Comparison of ENCODE assay signal across 16 cellular contexts in genomic region chr9:94174164-94174563, GRCh38.
DNase-seq lines count a peak whose midpoint lies in the region; ATAC-seq and TF ChIP-seq lines count a peak whose summit lies in the region.
"Had no signal": no experiment of that assay in that cellular context is flagged by ENCODE, and none has a peak within 500 bp of the region (broad histone marks: within the 10 kb centered on the region; RNA-seq: fewer than 3 reads in every experiment).

No MANE protein-coding gene starts in this region.

- H2BK15ac ChIP-seq in IMR-90 (ENCODE audit: low read depth, low read length): no peak overlapping the region

- no peak overlapping the region for H3K14ac ChIP-seq in IMR-90 (replicated peaks; ENCODE audit: low read depth, low read length)
- no peak overlapping the region for H3K14ac ChIP-seq in trophoblast cell (ENCODE audit: low read length)

- no peak overlapping the region for H2BK5ac ChIP-seq in IMR-90 (ENCODE audit: low read depth, low read length, poor library complexity, severe bottlenecking)
- H2BK5ac ChIP-seq in trophoblast cell (ENCODE audit: low read depth, low read length, poor library complexity): no peak overlapping the region

- BruUV-seq in IMR-90 (replicated peaks; lab: Mats Ljungman, UMichigan): no TSS peak

- H3K4ac ChIP-seq in IMR-90 (ENCODE audit: low read depth, low read length) (no peak overlapping the region), trophoblast cell (ENCODE audit: low read depth, low read length) (peak overlapping the region; percentile 0)

- intact Hi-C loops in activated CD8-positive, alpha-beta T cell treated with anti-CD3 and anti-CD28 coated beads for 36 hours (cut with micrococcal nuclease): no loop called here
- intact Hi-C loops in IMR-90 (cut with micrococcal nuclease): no loop called here

- no peak for TF ChIP-seq RAD21 in IMR-90 (IDR thresholded peaks at IDR 0.05; ENCODE audit: low read length)

- H3K79me1 ChIP-seq in IMR-90 (ENCODE audit: low read depth in 1 of 2, low read length in 2 of 2): peaks cover 6 to 40% of the 10 kb centered on the region in 2 experiments; a peak in 3 of 4 replicates
- no peaks in the 10 kb centered on the region for H3K79me1 ChIP-seq in trophoblast cell (ENCODE audit: low read length)

- no peak for DNase-seq in activated CD8-positive, alpha-beta T cell treated with anti-CD3 and anti-CD28 coated beads for 36 hours
- no peak for DNase-seq in activated CD8-positive, alpha-beta T cell treated with anti-CD3 and anti-CD28 coated beads, Interleukin-2, amount 10 ng/mL, durations not matched to agents 7 days and 5 days
- DNase-seq in IMR-90 (no peak), trophoblast cell (no peak)
- no peak for DNase-seq in activated naive CD8-positive, alpha-beta T cell treated with anti-CD3 and anti-CD28 coated beads, Interleukin-2, amount 50 U/mL, for 24 hours
- DNase-seq in stimulated activated CD4-positive, alpha-beta T cell treated with anti-CD3 and anti-CD28 coated beads, Interleukin-4, amount 100 ng/mL, for 24 hours: no peak
- DNase-seq: activated CD4-positive, alpha-beta T cell treated with anti-CD3 and anti-CD28 coated beads for 4 hours; activated naive CD4-positive, alpha-beta T cell; cortex of kidney; DMS 273 treated with DMSO at 0.1 percent for 48 hours; NCI-H1092; NCI-H446 treated with DMSO at 0.1 percent for 48 hours; upper lobe of left lung had no signal

- CTCF ChIA-PET in activated CD8-positive, alpha-beta T cell treated with anti-CD3 and anti-CD28 coated beads for 36 hours (lab: Charles Lee): interaction anchor here (1.2 kb wide), 2 partner anchors 15 to 108 kb away, joined by 3 to 5 read pairs; no protein-coding TSS in a partner anchor
- CTCF ChIA-PET in activated CD8-positive, alpha-beta T cell treated with anti-CD3 and anti-CD28 coated beads, Interleukin-2, amount 10 ng/mL, durations not matched to agents 7 days and 5 days (lab: Charles Lee): interaction anchor here (0.9 to 1.6 kb wide), 3 partner anchors 13 to 109 kb away, joined by 3 to 4 read pairs (median 4); no protein-coding TSS in a partner anchor
- CTCF ChIA-PET in IMR-90 (lab: Yijun Ruan, JAX): no interaction called here

- H4K5ac ChIP-seq in IMR-90 (ENCODE audit: low read depth, low read length): no peak overlapping the region

- peaks cover 13% of the 10 kb centered on the region; the same call in 1 of the 2 replicates for H3K9me1 ChIP-seq in IMR-90 (ENCODE audit: insufficient read depth, low read length)

- H3K27ac ChIP-seq in IMR-90 (ENCODE audit: insufficient read depth, low read length) (peak overlapping the region; percentile 32; the same call in 1 of the 2 replicates), trophoblast cell (ENCODE audit: low read depth, low read length) (no peak overlapping the region)

- H3K4me2 ChIP-seq in IMR-90 (ENCODE audit: low read depth, low read length) (no peak overlapping the region), trophoblast cell (ENCODE audit: low read length) (no peak overlapping the region)

- WGBS in IMR-90 (ENCODE audit: extremely low coverage in 2 of 2, insufficient read length in 1 of 2), 2 experiments: no CpG with 5 or more reads among the region's 1 CpG
- no CpG with 5 or more reads among the region's 1 CpG for WGBS in trophoblast cell (ENCODE audit: extremely low coverage, insufficient coverage, insufficient read length)

- H3K27ac Mint-ChIP-seq in activated CD8-positive, alpha-beta T cell treated with anti-CD3 and anti-CD28 coated beads for 36 hours: peak overlapping the region; percentile 88
- no peak overlapping the region for H3K27ac Mint-ChIP-seq in activated CD8-positive, alpha-beta T cell treated with anti-CD3 and anti-CD28 coated beads, Interleukin-2, amount 10 ng/mL, durations not matched to agents 7 days and 5 days
- H3K27ac Mint-ChIP-seq in activated naive CD8-positive, alpha-beta T cell treated with anti-CD3 and anti-CD28 coated beads, Interleukin-2, amount 50 U/mL, for 24 hours: peak overlapping the region; percentile 86

- H3K27me3 ChIP-seq in IMR-90 (ENCODE audit: control insufficient read depth, insufficient read depth, low read length): no peaks in the 10 kb centered on the region
- no peaks in the 10 kb centered on the region for H3K27me3 ChIP-seq in trophoblast cell (ENCODE audit: insufficient read depth, low read length)
- H3K27me3 ChIP-seq: upper lobe of left lung had no signal

- TF ChIP-seq POLR2A in IMR-90 (IDR thresholded peaks at IDR 0.05; ENCODE audit: low read depth, low read length): no peak

- no peak overlapping the region for H3K56ac ChIP-seq in IMR-90 (ENCODE audit: extremely low read depth, insufficient read depth, low read length)

- H2AK5ac ChIP-seq in IMR-90 (ENCODE audit: low read depth, low read length) (no peak overlapping the region), trophoblast cell (ENCODE audit: low read length) (no peak overlapping the region)

- H3K4me3 Mint-ChIP-seq in activated CD8-positive, alpha-beta T cell treated with anti-CD3 and anti-CD28 coated beads for 36 hours: peak overlapping the region; percentile 19
- no peak overlapping the region for H3K4me3 Mint-ChIP-seq in activated CD8-positive, alpha-beta T cell treated with anti-CD3 and anti-CD28 coated beads, Interleukin-2, amount 10 ng/mL, durations not matched to agents 7 days and 5 days
- H3K4me3 Mint-ChIP-seq in activated naive CD8-positive, alpha-beta T cell treated with anti-CD3 and anti-CD28 coated beads, Interleukin-2, amount 50 U/mL, for 24 hours: peak overlapping the region; percentile 46

- H2AFZ ChIP-seq in IMR-90 (replicated peaks; ENCODE audit: low read length, poor library complexity) (no peak overlapping the region), trophoblast cell (ENCODE audit: insufficient read depth, low read length, poor library complexity) (no peak overlapping the region)

- TF ChIP-seq CTCF in activated CD8-positive, alpha-beta T cell treated with anti-CD3 and anti-CD28 coated beads for 36 hours (IDR thresholded peaks at IDR 0.05): no peak
- no peak for TF ChIP-seq CTCF in IMR-90 (conservative IDR thresholded peaks at IDR 0.05; ENCODE audit: low read depth, low read length)

- no peaks in the 10 kb centered on the region for H3K27me3 Mint-ChIP-seq in activated CD8-positive, alpha-beta T cell treated with anti-CD3 and anti-CD28 coated beads for 36 hours
- H3K27me3 Mint-ChIP-seq in activated CD8-positive, alpha-beta T cell treated with anti-CD3 and anti-CD28 coated beads, Interleukin-2, amount 10 ng/mL, durations not matched to agents 7 days and 5 days (ENCODE audit: low read depth): no peaks in the 10 kb centered on the region
- no peaks in the 10 kb centered on the region for H3K27me3 Mint-ChIP-seq in activated naive CD8-positive, alpha-beta T cell treated with anti-CD3 and anti-CD28 coated beads, Interleukin-2, amount 50 U/mL, for 24 hours

- H3K36me3 Mint-ChIP-seq in activated CD8-positive, alpha-beta T cell treated with anti-CD3 and anti-CD28 coated beads for 36 hours (ENCODE audit: low read depth): peaks cover 59% of the 10 kb centered on the region
- peaks cover 69% of the 10 kb centered on the region for H3K36me3 Mint-ChIP-seq in activated CD8-positive, alpha-beta T cell treated with anti-CD3 and anti-CD28 coated beads, Interleukin-2, amount 10 ng/mL, durations not matched to agents 7 days and 5 days (ENCODE audit: low read depth)
- H3K36me3 Mint-ChIP-seq in activated naive CD8-positive, alpha-beta T cell treated with anti-CD3 and anti-CD28 coated beads, Interleukin-2, amount 50 U/mL, for 24 hours (ENCODE audit: low read depth): peaks cover 70% of the 10 kb centered on the region

- H3K9me3 ChIP-seq in IMR-90 (ENCODE audit: control insufficient read depth, insufficient read depth, low read length): no peaks in the 10 kb centered on the region
- no peaks in the 10 kb centered on the region for H3K9me3 ChIP-seq in trophoblast cell (ENCODE audit: insufficient read depth, low read depth, low read length)
- H3K9me3 ChIP-seq: upper lobe of left lung had no signal

- in situ Hi-C loops in IMR-90 (cut with MboI; ENCODE audit: low sequenced_read_pairs): loop anchor here (25.0 kb wide), 2 partner anchors 88 to 712 kb away; partner anchors contain the start of genes FAM120A, FAM120AOS and ZNF169

- H3K18ac ChIP-seq in IMR-90 (ENCODE audit: low read depth, low read length) (no peak overlapping the region), trophoblast cell (ENCODE audit: low read length) (no peak overlapping the region)

- H3K36me3 ChIP-seq in IMR-90 (ENCODE audit: control insufficient read depth, insufficient read depth, low read length): peaks cover 19% of the 10 kb centered on the region
- peaks cover 13 to 17% of the 10 kb centered on the region in 2 experiments for H3K36me3 ChIP-seq in trophoblast cell (ENCODE audit: control insufficient read depth in 1 of 2, insufficient read depth in 2 of 2, low read length in 2 of 2)

- peaks cover 8% of the 10 kb centered on the region for H3K79me2 ChIP-seq in trophoblast cell (ENCODE audit: control insufficient read depth, insufficient read depth, low read length, poor library complexity)

- H2BK20ac ChIP-seq in IMR-90 (ENCODE audit: low read depth, low read length): no peak overlapping the region

- no peak overlapping the region for H3K9ac ChIP-seq in IMR-90 (ENCODE audit: low read depth, low read length)
- H3K9ac ChIP-seq in trophoblast cell (ENCODE audit: low read length): no peak overlapping the region

- peaks cover 95% of the 10 kb centered on the region for H4K20me1 ChIP-seq in IMR-90 (ENCODE audit: insufficient read depth, low read length)

- no peak overlapping the region for H2AK9ac ChIP-seq in IMR-90 (replicated peaks; ENCODE audit: low read depth, low read length, poor library complexity)

- H3K9me3 Mint-ChIP-seq in activated CD8-positive, alpha-beta T cell treated with anti-CD3 and anti-CD28 coated beads for 36 hours: no peaks in the 10 kb centered on the region
- H3K9me3 Mint-ChIP-seq in activated CD8-positive, alpha-beta T cell treated with anti-CD3 and anti-CD28 coated beads, Interleukin-2, amount 10 ng/mL, durations not matched to agents 7 days and 5 days (ENCODE audit: insufficient read depth): no peaks in the 10 kb centered on the region
- H3K9me3 Mint-ChIP-seq in activated naive CD8-positive, alpha-beta T cell treated with anti-CD3 and anti-CD28 coated beads, Interleukin-2, amount 50 U/mL, for 24 hours: no peaks in the 10 kb centered on the region

- no peak overlapping the region for H2BK12ac ChIP-seq in trophoblast cell (ENCODE audit: low read length)

- H3K4me1 Mint-ChIP-seq in activated CD8-positive, alpha-beta T cell treated with anti-CD3 and anti-CD28 coated beads for 36 hours (ENCODE audit: low read depth): peaks cover 84% of the 10 kb centered on the region
- peaks cover 73% of the 10 kb centered on the region for H3K4me1 Mint-ChIP-seq in activated CD8-positive, alpha-beta T cell treated with anti-CD3 and anti-CD28 coated beads, Interleukin-2, amount 10 ng/mL, durations not matched to agents 7 days and 5 days (ENCODE audit: low read depth)
- H3K4me1 Mint-ChIP-seq in activated naive CD8-positive, alpha-beta T cell treated with anti-CD3 and anti-CD28 coated beads, Interleukin-2, amount 50 U/mL, for 24 hours: peaks cover 97% of the 10 kb centered on the region

- no peak overlapping the region for H4K8ac ChIP-seq in IMR-90 (ENCODE audit: low read depth in 2 of 2, low read length in 2 of 2)
- H4K8ac ChIP-seq in trophoblast cell (ENCODE audit: low read depth, low read length): no peak overlapping the region

- H3K4me1 ChIP-seq in IMR-90 (ENCODE audit: control insufficient read depth, insufficient read depth, low read length) (peaks cover 21% of the 10 kb centered on the region), trophoblast cell (ENCODE audit: control insufficient read depth in 1 of 2, insufficient read depth in 2 of 2, low read length in 2 of 2) (no peaks in the 10 kb centered on the region)

- peak; percentile 24 for ATAC-seq in activated CD8-positive, alpha-beta T cell treated with anti-CD3 and anti-CD28 coated beads for 36 hours
- ATAC-seq in activated CD8-positive, alpha-beta T cell treated with anti-CD3 and anti-CD28 coated beads, Interleukin-2, amount 10 ng/mL, durations not matched to agents 7 days and 5 days: no peak
- ATAC-seq in IMR-90 (ENCODE audit: low read depth) (no peak), GM18870 (IDR thresholded peaks at IDR 0.05; ENCODE audit: unreplicated experiment) (no peak), GM21825 (IDR thresholded peaks at IDR 0.05; ENCODE audit: unreplicated experiment) (no peak)
- ATAC-seq in activated naive CD8-positive, alpha-beta T cell treated with anti-CD3 and anti-CD28 coated beads, Interleukin-2, amount 50 U/mL, for 24 hours: no peak
- ATAC-seq: Panc1 had no signal

- H3K4me3 ChIP-seq in IMR-90 (ENCODE audit: insufficient read depth, low read depth, low read length) (no peak overlapping the region), trophoblast cell (ENCODE audit: low read depth, low read length) (no peak overlapping the region)
- H3K4me3 ChIP-seq: upper lobe of left lung had no signal

- POLR2A ChIA-PET in activated CD8-positive, alpha-beta T cell treated with anti-CD3 and anti-CD28 coated beads for 36 hours (lab: Charles Lee): interaction anchor here (1.2 to 2.1 kb wide), 2 partner anchors 8 to 39 kb away, joined by 6 to 9 read pairs; no protein-coding TSS in a partner anchor
- POLR2A ChIA-PET in activated CD8-positive, alpha-beta T cell treated with anti-CD3 and anti-CD28 coated beads, Interleukin-2, amount 10 ng/mL, durations not matched to agents 7 days and 5 days (lab: Charles Lee): interaction anchor here (0.8 to 1.1 kb wide), 2 partner anchors 15 to 16 kb away, joined by 3 read pairs; no protein-coding TSS in a partner anchor
- POLR2A ChIA-PET in IMR-90 (lab: Charles Lee; ENCODE audit: unreplicated experiment): no interaction called here

- H3K23ac ChIP-seq in IMR-90 (ENCODE audit: low read depth, low read length) (no peak overlapping the region), trophoblast cell (ENCODE audit: low read length) (no peak overlapping the region)

- H2BK120ac ChIP-seq in IMR-90 (ENCODE audit: low read depth, low read length): no peak overlapping the region
- no peak overlapping the region for H2BK120ac ChIP-seq in trophoblast cell (ENCODE audit: insufficient read depth, low read length, poor library complexity)

- no peak overlapping the region for H4K91ac ChIP-seq in IMR-90 (ENCODE audit: insufficient read depth, low read depth, low read length)
- no peak overlapping the region for H4K91ac ChIP-seq in trophoblast cell (ENCODE audit: low read depth, low read length)

- no peak overlapping the region for H4K12ac ChIP-seq in trophoblast cell (ENCODE audit: low read depth, low read length)

- dilution Hi-C loops in IMR-90 (cut with HindIII; ENCODE audit: low sequenced_read_pairs, unreplicated experiment): no loop called here
